8 cellular contexts compared by ENCODE assay signal in the genomic region with DNA sequence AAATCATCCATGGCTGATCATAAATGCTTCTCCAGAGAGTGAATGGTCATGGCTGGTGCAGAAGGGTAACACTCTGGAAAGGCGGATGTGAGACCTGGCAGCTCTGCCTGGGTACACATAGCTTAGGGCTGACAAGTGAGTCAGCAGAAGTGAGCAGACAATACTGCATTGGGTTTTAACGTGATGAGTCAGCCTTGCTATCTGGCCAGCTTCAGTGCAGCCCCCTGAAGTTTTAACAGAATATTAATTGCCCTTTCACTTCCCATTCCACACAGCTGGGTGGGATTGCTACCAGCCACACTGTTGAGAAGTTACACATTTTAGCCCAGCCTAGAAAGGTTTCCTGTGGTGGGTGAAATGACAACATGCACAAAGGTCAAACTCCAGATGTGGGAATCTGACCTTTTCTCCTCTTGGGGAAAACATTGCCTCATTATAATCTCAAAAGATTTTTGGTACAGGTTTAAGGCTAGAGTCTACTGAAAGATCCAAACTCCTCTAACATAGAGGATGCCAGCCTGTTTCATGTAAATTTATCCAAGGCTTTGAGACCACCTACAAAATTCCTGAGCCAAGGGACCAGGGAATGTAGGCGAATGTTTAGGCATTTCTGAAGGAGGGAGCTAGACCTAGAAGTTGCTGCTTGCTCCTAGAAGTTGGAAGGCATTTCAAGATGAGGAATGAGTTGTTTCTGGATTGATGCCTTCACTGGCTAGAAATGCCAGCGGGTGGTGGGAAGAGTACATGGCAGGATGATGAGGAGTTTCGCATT.
DNase-seq lines count a peak whose midpoint lies in the region; ATAC-seq lines count a peak whose summit lies in the region.
"Had no signal": no experiment of that assay in that cellular context is flagged by ENCODE, and none has a peak within 500 bp of the region (broad histone marks: within the 10 kb centered on the region; RNA-seq: fewer than 3 reads in every experiment).

No MANE protein-coding gene starts in this region.

- peaks cover 5% of the 10 kb centered on the region for H3K36me3 Mint-ChIP-seq in activated CD4-positive, alpha-beta T cell treated with anti-CD3 and anti-CD28 coated beads, Interleukin-2, amount 10 ng/mL, durations not matched to agents 7 days and 5 days (ENCODE audit: low read depth)

- H3K27ac ChIP-seq in HUES6 (ENCODE audit: low read depth, low read length), result peak overlapping the region; percentile 62; the same call in 1 of the 2 replicates
- H3K27ac ChIP-seq: cardiac muscle cell had no signal

- H3K9me3 ChIP-seq in HUES6 (ENCODE audit: control insufficient read depth, insufficient read depth, low read depth, low read length) (0 out of 2 replicates have a peak, but pooled peaks cover 2% of the 10 kb centered on the region), adipocyte (ENCODE audit: control insufficient read depth, low read length) (no peaks in the 10 kb centered on the region)

- POLR2A ChIA-PET in activated CD4-positive, alpha-beta T cell treated with anti-CD3 and anti-CD28 coated beads, Interleukin-2, amount 10 ng/mL, durations not matched to agents 7 days and 5 days (lab: Charles Lee), result no interaction called here

- H3K27me3 ChIP-seq in HUES6 (ENCODE audit: control insufficient read depth, insufficient read depth, low read length) (no peaks in the 10 kb centered on the region), adipocyte (replicated peaks; ENCODE audit: control insufficient read depth, insufficient read depth, low read length) (no peaks in the 10 kb centered on the region)
- H3K27me3 ChIP-seq: cardiac muscle cell had no signal

- CTCF ChIA-PET in activated CD4-positive, alpha-beta T cell treated with anti-CD3 and anti-CD28 coated beads, Interleukin-2, amount 10 ng/mL, durations not matched to agents 7 days and 5 days (lab: Charles Lee), result interaction anchor here (1.2 kb wide), 1 partner anchor 10 kb away, joined by 3 read pairs; no protein-coding TSS in a partner anchor

- H3K27me3 Mint-ChIP-seq in stimulated activated naive CD8-positive, alpha-beta T cell treated with anti-CD3 and anti-CD28 coated beads, Interleukin-15, amount 100 ng/mL, for 72 hours, result peaks cover 10% of the 10 kb centered on the region
- H3K27me3 Mint-ChIP-seq in activated CD4-positive, alpha-beta T cell treated with anti-CD3 and anti-CD28 coated beads, Interleukin-2, amount 10 ng/mL, durations not matched to agents 7 days and 5 days, result no peaks in the 10 kb centered on the region

- ATAC-seq in GM18499 (IDR thresholded peaks at IDR 0.05; ENCODE audit: insufficient read depth, unreplicated experiment), result peak; percentile 97
- peak; percentile 94 for ATAC-seq in GM21825 (IDR thresholded peaks at IDR 0.05; ENCODE audit: unreplicated experiment)
- peak; percentile 73 for ATAC-seq in stimulated activated naive CD8-positive, alpha-beta T cell treated with anti-CD3 and anti-CD28 coated beads, Interleukin-15, amount 100 ng/mL, for 72 hours

- H3K36me3 ChIP-seq in HUES6 (ENCODE audit: control insufficient read depth, insufficient read depth, low read length) (no peaks in the 10 kb centered on the region), adipocyte (ENCODE audit: control insufficient read depth, insufficient read depth, low read length, severe bottlenecking) (no peaks in the 10 kb centered on the region)
- H3K36me3 ChIP-seq: cardiac muscle cell had no signal

- H3K4me1 Mint-ChIP-seq in stimulated activated naive CD8-positive, alpha-beta T cell treated with anti-CD3 and anti-CD28 coated beads, Interleukin-15, amount 100 ng/mL, for 72 hours, result peaks cover 42% of the 10 kb centered on the region
- H3K4me1 Mint-ChIP-seq in activated CD4-positive, alpha-beta T cell treated with anti-CD3 and anti-CD28 coated beads, Interleukin-2, amount 10 ng/mL, durations not matched to agents 7 days and 5 days, result peaks cover 15% of the 10 kb centered on the region

- peaks cover 28% of the 10 kb centered on the region for H3K4me1 ChIP-seq in HUES6 (ENCODE audit: control insufficient read depth, insufficient read depth, low read length)
- peaks cover 65% of the 10 kb centered on the region for H3K4me1 ChIP-seq in adipocyte (ENCODE audit: control insufficient read depth, insufficient read depth, low read length)

- H3K4me3 Mint-ChIP-seq in stimulated activated naive CD8-positive, alpha-beta T cell treated with anti-CD3 and anti-CD28 coated beads, Interleukin-15, amount 100 ng/mL, for 72 hours, result peak overlapping the region in 1 of 2 donors; percentile 8
- H3K4me3 Mint-ChIP-seq in activated CD4-positive, alpha-beta T cell treated with anti-CD3 and anti-CD28 coated beads, Interleukin-2, amount 10 ng/mL, durations not matched to agents 7 days and 5 days, result no peak overlapping the region

- H3K27ac Mint-ChIP-seq in stimulated activated naive CD8-positive, alpha-beta T cell treated with anti-CD3 and anti-CD28 coated beads, Interleukin-15, amount 100 ng/mL, for 72 hours, result peak overlapping the region; percentile 36 to 57
- H3K27ac Mint-ChIP-seq in activated CD4-positive, alpha-beta T cell treated with anti-CD3 and anti-CD28 coated beads, Interleukin-2, amount 10 ng/mL, durations not matched to agents 7 days and 5 days, result no peak overlapping the region

- peaks cover 11 to 18% of the 10 kb centered on the region in 2 donors for H3K9me3 Mint-ChIP-seq in stimulated activated naive CD8-positive, alpha-beta T cell treated with anti-CD3 and anti-CD28 coated beads, Interleukin-15, amount 100 ng/mL, for 72 hours
- peaks cover 6% of the 10 kb centered on the region for H3K9me3 Mint-ChIP-seq in activated CD4-positive, alpha-beta T cell treated with anti-CD3 and anti-CD28 coated beads, Interleukin-2, amount 10 ng/mL, durations not matched to agents 7 days and 5 days

- no peak overlapping the region; the same call in 1 of the 2 replicates for H3K4me3 ChIP-seq in HUES6 (ENCODE audit: low read depth, low read length)
- H3K4me3 ChIP-seq in adipocyte (ENCODE audit: low read length), result peak overlapping the region; percentile 8
- H3K4me3 ChIP-seq: cardiac muscle cell had no signal

- H3K9ac ChIP-seq in HUES6 (ENCODE audit: low read length), result peak overlapping the region; percentile 42
- peak overlapping the region; percentile 65 for H3K9ac ChIP-seq in adipocyte (ENCODE audit: low read length)

- DNase-seq in adipocyte (ENCODE audit: low read depth) (peak; percentile 91), iPS DF 19.7 (ENCODE audit: low read depth, low spot score) (peak; percentile 28)
- DNase-seq in stimulated activated naive CD8-positive, alpha-beta T cell treated with anti-CD3 and anti-CD28 coated beads, Interleukin-15, amount 100 ng/mL, for 72 hours, result no peak
- DNase-seq in activated CD4-positive, alpha-beta T cell treated with anti-CD3 and anti-CD28 coated beads, Interleukin-2, amount 10 ng/mL, durations not matched to agents 7 days and 5 days, result no peak

Comparison
In these comparisons a context has a peak if more than half of its experiments do, and no peak if none do; other contexts are left out.
1. DNase-seq: peak in adipocyte (single experiment) and iPS DF 19.7 (single experiment); none in stimulated activated naive CD8-positive, alpha-beta T cell treated with anti-CD3 and anti-CD28 coated beads, Interleukin-15, amount 100 ng/mL, for 72 hours (0 of 2) and activated CD4-positive, alpha-beta T cell treated with anti-CD3 and anti-CD28 coated beads, Interleukin-2, amount 10 ng/mL, durations not matched to agents 7 days and 5 days (single experiment).
2. Peak in every context shown above with its lines, with median percentiles within 50 percentile points of each other: ATAC-seq.